In genomic region chr12:67280088-67280487, GRCh38 we compare ENCODE assay signal across 17 cellular contexts. TPM values are rescaled to one million over a fixed set of nuclear protein-coding genes. Genes with fewer than 3 reads are reported as not detected.
A peak's percentile ranks its signal among the peaks of the same experiment; 100 is the strongest.
DNase-seq lines count a peak whose midpoint lies in the region; ATAC-seq, FAIRE-seq and TF ChIP-seq lines count a peak whose summit lies in the region.
"Had no signal": no experiment of that assay in that cellular context is flagged by ENCODE, and none has a peak within 500 bp of the region (broad histone marks: within the 10 kb centered on the region; RNA-seq: fewer than 3 reads in every experiment).

No MANE protein-coding gene starts in this region.

- no peak overlapping the region for H2BK20ac ChIP-seq in IMR-90 (ENCODE audit: low read depth, low read length)

- H3K36me3 Mint-ChIP-seq in chondrocyte (ENCODE audit: low read depth), result peaks cover 8% of the 10 kb centered on the region
- H3K36me3 Mint-ChIP-seq in progenitor cell of endocrine pancreas (ENCODE audit: insufficient read depth), result peaks cover 11% of the 10 kb centered on the region

- H3K4me1 Mint-ChIP-seq in chondrocyte (ENCODE audit: low read depth) (peaks cover 43% of the 10 kb centered on the region), progenitor cell of endocrine pancreas (ENCODE audit: low read depth) (peaks cover 25% of the 10 kb centered on the region)

- H3K9me3 ChIP-seq in A549, result no peaks in the 10 kb centered on the region
- no peaks in the 10 kb centered on the region for H3K9me3 ChIP-seq in IMR-90 (ENCODE audit: control insufficient read depth, insufficient read depth, low read length)
- H3K9me3 ChIP-seq: BLaER1 treated with 17β-estradiol and CSF1 and Interleukin-3, amounts not matched to agents 10 nM and 100 nM had no signal

- peaks cover 7 to 51% of the 10 kb centered on the region in 2 experiments; a peak in 3 of 4 replicates for H3K79me1 ChIP-seq in IMR-90 (ENCODE audit: low read depth in 1 of 2, low read length in 2 of 2)

- TF ChIP-seq EP300 in A549 (IDR thresholded peaks at IDR 0.05), result no peak

- H2AFZ ChIP-seq in IMR-90 (replicated peaks; ENCODE audit: low read length, poor library complexity), result no peak overlapping the region

- BruUV-seq in IMR-90 (replicated peaks; lab: Mats Ljungman, UMichigan), result no TSS peak

- H3K27me3 ChIP-seq in IMR-90 (ENCODE audit: control insufficient read depth, insufficient read depth, low read length), result no peaks in the 10 kb centered on the region
- H3K27me3 ChIP-seq: BLaER1 treated with 17β-estradiol and CSF1 and Interleukin-3, amounts not matched to agents 10 nM and 100 nM had no signal

- intact Hi-C loops in IMR-90 (cut with micrococcal nuclease) (no loop called here), left cardiac atrium (cut with DNase I) (no loop called here)

- TF ChIP-seq RAD21 in A549 (conservative IDR thresholded peaks at IDR 0.05 in 1 of 2, IDR thresholded peaks at IDR 0.05 in 1 of 2) (no peak), IMR-90 (IDR thresholded peaks at IDR 0.05; ENCODE audit: low read length) (no peak)

- FAIRE-seq in A549 (lab: Jason Lieb, UNC), result no peak
- FAIRE-seq: H1 had no signal

- POLR2A ChIA-PET in A549 (lab: Yijun Ruan, JAX), result interaction anchor here (2.5 kb wide), 1 partner anchor 11 kb away, joined by 9 read pairs; the partner anchor contains the start of gene CAND1
- POLR2A ChIA-PET in IMR-90 (lab: Charles Lee; ENCODE audit: unreplicated experiment), result no interaction called here

- ATAC-seq in A549, result no peak
- no peak for ATAC-seq in IMR-90 (ENCODE audit: low read depth)
- no peak for ATAC-seq in left cardiac atrium
- ATAC-seq: CD8-positive, alpha-beta T cell had no signal

- no peak overlapping the region for H4K8ac ChIP-seq in IMR-90 (ENCODE audit: low read depth in 2 of 2, low read length in 2 of 2)

- H3K36me3 ChIP-seq in IMR-90 (ENCODE audit: control insufficient read depth, insufficient read depth, low read length), result peaks cover 12% of the 10 kb centered on the region

- no peak overlapping the region for H2AK9ac ChIP-seq in IMR-90 (replicated peaks; ENCODE audit: low read depth, low read length, poor library complexity)

- H3K4me2 ChIP-seq in A549 (no peak overlapping the region), IMR-90 (ENCODE audit: low read depth, low read length) (no peak overlapping the region)
- H3K4me2 ChIP-seq: BLaER1 treated with 17β-estradiol and CSF1 and Interleukin-3, amounts not matched to agents 10 nM and 100 nM had no signal

- H3K27me3 Mint-ChIP-seq in chondrocyte (ENCODE audit: low read depth), result no peaks in the 10 kb centered on the region
- no peaks in the 10 kb centered on the region for H3K27me3 Mint-ChIP-seq in progenitor cell of endocrine pancreas
- H3K27me3 Mint-ChIP-seq: B cell, IgD-negative memory B cell had no signal

- in situ Hi-C loops in IMR-90 (cut with MboI; ENCODE audit: low sequenced_read_pairs), result no loop called here

- no peak overlapping the region for H3K4ac ChIP-seq in IMR-90 (ENCODE audit: low read depth, low read length)

- DNase-seq in A549 (ENCODE audit: low read depth in 1 of 2, low spot score in 1 of 2), result no peak
- DNase-seq in IMR-90, result no peak
- no peak for DNase-seq in chondrocyte (ENCODE audit: low spot score)
- DNase-seq in progenitor cell of endocrine pancreas (ENCODE audit: low spot score, unreplicated experiment), result no peak
- DNase-seq in GM19240 (ENCODE audit: insufficient read length, low spot score), result no peak
- DNase-seq in stimulated activated CD4-positive, alpha-beta T cell treated with anti-CD3 and anti-CD28 coated beads, Interleukin-15, amount 100 ng/mL, for 24 hours, result no peak
- no peak for DNase-seq in left cardiac atrium
- DNase-seq: 8988T; Calu3; CD8-positive, alpha-beta T cell; DMS79 treated with DMSO at 0.1 percent for 48 hours; GF-D8; H9 had no signal

- H3K9ac ChIP-seq in IMR-90 (ENCODE audit: low read depth, low read length), result no peak overlapping the region
- H3K9ac ChIP-seq: BLaER1 treated with 17β-estradiol and CSF1 and Interleukin-3, amounts not matched to agents 10 nM and 100 nM had no signal

- TF ChIP-seq CTCF in A549 (IDR thresholded peaks at IDR 0.05), result no peak
- no peak for TF ChIP-seq CTCF in IMR-90 (conservative IDR thresholded peaks at IDR 0.05; ENCODE audit: low read depth, low read length)
- no peak for TF ChIP-seq CTCF in chondrocyte (IDR thresholded peaks at IDR 0.05)
- TF ChIP-seq CTCF in progenitor cell of endocrine pancreas (IDR thresholded peaks at IDR 0.05; ENCODE audit: unreplicated experiment), result no peak

- H2BK15ac ChIP-seq in IMR-90 (ENCODE audit: low read depth, low read length), result no peak overlapping the region

- H3K4me3 Mint-ChIP-seq in chondrocyte (ENCODE audit: unreplicated experiment) (no peak overlapping the region), progenitor cell of endocrine pancreas (ENCODE audit: low read depth) (no peak overlapping the region)
- H3K4me3 Mint-ChIP-seq: B cell; CD8-positive, alpha-beta T cell; H9 had no signal

- no peak for TF ChIP-seq POLR2A in A549 (IDR thresholded peaks at IDR 0.05; ENCODE audit: low read length)
- no peak for TF ChIP-seq POLR2A in IMR-90 (IDR thresholded peaks at IDR 0.05; ENCODE audit: low read depth, low read length)

- peaks cover 62% of the 10 kb centered on the region for H4K20me1 ChIP-seq in IMR-90 (ENCODE audit: insufficient read depth, low read length)

- 89% methylated on average over 4 of the region's 4 CpGs for WGBS in A549 (ENCODE audit: missing lambda C conversion rate)
- no CpG with 5 or more reads among the region's 4 CpGs for WGBS in IMR-90 (ENCODE audit: extremely low coverage in 2 of 2, insufficient read length in 1 of 2), 2 experiments

- H3K56ac ChIP-seq in IMR-90 (ENCODE audit: extremely low read depth, insufficient read depth, low read length), result no peak overlapping the region

- no peak overlapping the region for H2AK5ac ChIP-seq in IMR-90 (ENCODE audit: low read depth, low read length)

- H3K9me3 Mint-ChIP-seq in chondrocyte (ENCODE audit: low read depth) (no peaks in the 10 kb centered on the region), progenitor cell of endocrine pancreas (ENCODE audit: low read depth) (no peaks in the 10 kb centered on the region)
- H3K9me3 Mint-ChIP-seq: CD8-positive, alpha-beta T cell; H9; IgD-negative memory B cell had no signal

- no peak overlapping the region for H4K5ac ChIP-seq in IMR-90 (ENCODE audit: low read depth, low read length)

- H2BK5ac ChIP-seq in IMR-90 (ENCODE audit: low read depth, low read length, poor library complexity, severe bottlenecking), result no peak overlapping the region

- H3K27ac Mint-ChIP-seq in chondrocyte (ENCODE audit: unreplicated experiment) (peak overlapping the region; percentile 1), progenitor cell of endocrine pancreas (peak overlapping the region; percentile 14)
- H3K27ac Mint-ChIP-seq: B cell, H9, IgD-negative memory B cell had no signal

- H3K4me1 ChIP-seq in A549 (peaks cover 32% of the 10 kb centered on the region), IMR-90 (ENCODE audit: control insufficient read depth, insufficient read depth, low read length) (peaks cover 15% of the 10 kb centered on the region)

- no peak overlapping the region for H3K14ac ChIP-seq in IMR-90 (replicated peaks; ENCODE audit: low read depth, low read length)

- H3K9me1 ChIP-seq in IMR-90 (ENCODE audit: insufficient read depth, low read length), result peaks cover 8% of the 10 kb centered on the region

- H3K4me3 ChIP-seq in A549 (no peak overlapping the region), IMR-90 (ENCODE audit: insufficient read depth, low read depth, low read length) (no peak overlapping the region)
- H3K4me3 ChIP-seq: BLaER1 treated with 17β-estradiol and CSF1 and Interleukin-3, amounts not matched to agents 10 nM and 100 nM had no signal

- H3K23ac ChIP-seq in IMR-90 (ENCODE audit: low read depth, low read length), result no peak overlapping the region

- no peak overlapping the region for H3K18ac ChIP-seq in IMR-90 (ENCODE audit: low read depth, low read length)

- dilution Hi-C loops in IMR-90 (cut with HindIII; ENCODE audit: low sequenced_read_pairs, unreplicated experiment), result no loop called here

- no peak overlapping the region for H3K27ac ChIP-seq in A549
- H3K27ac ChIP-seq in IMR-90 (ENCODE audit: insufficient read depth, low read length), result no peak overlapping the region
- H3K27ac ChIP-seq: BLaER1 treated with 17β-estradiol and CSF1 and Interleukin-3, amounts not matched to agents 10 nM and 100 nM had no signal

- H4K91ac ChIP-seq in IMR-90 (ENCODE audit: insufficient read depth, low read depth, low read length), result no peak overlapping the region

- CTCF ChIA-PET in A549 (lab: Yijun Ruan, JAX), result no interaction called here
- CTCF ChIA-PET in IMR-90 (lab: Yijun Ruan, JAX), result interaction anchor here (0.6 kb wide), 1 partner anchor 376 kb away, joined by 3 read pairs; no protein-coding TSS in a partner anchor

- no peak overlapping the region for H2BK120ac ChIP-seq in IMR-90 (ENCODE audit: low read depth, low read length)

TF ChIP-seq in A549, 52 proteins besides CTCF, POLR2A, EP300 and RAD21:
- TF ChIP-seq MAFK (IDR thresholded peaks at IDR 0.05; ENCODE audit: partially characterized antibody), result peak; percentile 90
- TF ChIP-seq KDM5A (IDR thresholded peaks at IDR 0.05), result no peak

TF ChIP-seq in IMR-90, 13 proteins besides CTCF, POLR2A, EP300 and RAD21:
- no peak for TF ChIP-seq RFX5 (IDR thresholded peaks at IDR 0.05; ENCODE audit: low read depth, low read length)
- peak; percentile 75 for TF ChIP-seq MAFK (IDR thresholded peaks at IDR 0.05; ENCODE audit: low read depth, low read length)
- TF ChIP-seq ELK1 (IDR thresholded peaks at IDR 0.05; ENCODE audit: borderline replicate concordance, low read depth, low read length), result no peak

RNA-seq across cellular contexts. Expression of gene CAND1, which starts 10.9 kb away (rescaled TPM):
- polyA plus RNA-seq in A549 (2011; rRNA removed), result 185 and 189 TPM in 2 replicates
- polyA plus RNA-seq in A549 (2012; cell fraction: cytosol; rRNA removed), result 19.8 and 27.2 TPM in 2 replicates
- 24.2 and 35.9 TPM in 2 replicates for polyA plus RNA-seq in A549 (2012; cell fraction: nucleus; rRNA removed)
- 62.8 to 75.5 TPM (median 70.3 TPM) in 3 replicates for polyA plus RNA-seq in A549 (2017; fragmentation: RNase III; extraction: RNeasy Plus Mini Kit Qiagen cat#74134 plus additional on column Dnase treatment)
- polyA minus RNA-seq in A549 (2011; rRNA and poly(A)+ RNA removed), result 86.8 and 95.2 TPM in 2 replicates
- 91.4 and 139 TPM in 2 replicates for total RNA-seq in IMR-90 (2012; rRNA removed)
- polyA plus RNA-seq in IMR-90 (2012; rRNA removed), result 32.2 and 42.6 TPM in 2 replicates
- polyA plus RNA-seq in IMR-90 (2012; cell fraction: cytosol; rRNA removed), result 12.5 and 12.8 TPM in 2 replicates
- polyA plus RNA-seq in IMR-90 (2012; cell fraction: nucleus; rRNA removed; ENCODE audit: low replicate concordance), result 17.5 and 56.9 TPM in 2 replicates
- total RNA-seq in chondrocyte, result 164 to 189 TPM (median 166 TPM) in 3 replicates
- 230 and 239 TPM in 2 replicates for total RNA-seq in progenitor cell of endocrine pancreas
- 10 to 100 TPM; 48.7 to 53.0 TPM for total RNA-seq in left cardiac atrium
